ENCODE assay signal across 8 cellular contexts in the genomic region with DNA sequence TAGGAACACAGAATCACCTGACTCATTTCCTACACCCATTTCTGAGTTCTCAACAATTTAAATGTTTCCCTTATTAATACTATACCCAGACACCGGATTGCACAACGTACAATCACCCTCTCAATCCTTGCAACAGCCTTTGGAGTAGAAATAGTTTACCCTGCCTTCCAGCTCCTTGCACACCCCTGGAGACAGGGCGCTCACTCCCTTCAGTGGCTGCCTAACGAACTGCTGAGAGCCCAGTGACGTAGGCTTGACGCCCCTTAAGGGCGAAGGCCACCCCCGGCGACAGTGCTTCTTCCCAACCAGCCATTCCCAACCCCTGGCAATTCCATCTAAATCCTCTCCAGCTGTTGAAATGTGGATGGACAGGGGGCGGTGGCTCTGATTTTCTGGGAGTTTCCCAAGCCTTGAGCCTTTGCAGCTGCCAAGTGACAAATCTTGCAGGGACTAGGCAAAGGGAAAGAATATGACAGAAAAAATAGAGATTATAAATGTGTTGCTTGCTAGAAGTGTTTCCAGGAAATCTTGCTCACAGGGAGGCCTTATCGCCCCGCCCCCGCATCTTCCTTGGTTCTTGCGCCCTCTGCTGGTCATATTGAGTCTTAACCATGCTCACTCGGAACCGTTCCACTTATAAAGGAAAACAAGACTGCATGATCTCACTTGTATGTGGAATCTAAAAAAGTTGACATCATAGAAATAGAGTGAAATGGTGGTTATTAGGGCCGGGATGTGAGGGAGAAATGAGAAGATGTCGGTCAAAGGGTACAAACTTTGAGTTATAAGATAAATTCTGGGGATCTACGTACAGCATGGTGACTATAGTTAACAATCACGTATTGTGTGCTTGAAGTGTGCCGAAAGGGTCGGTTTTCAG. TPM values are rescaled to one million over a fixed set of nuclear protein-coding genes. Genes with fewer than 3 reads are reported as not detected.
DNase-seq lines count a peak whose midpoint lies in the region; ATAC-seq and TF ChIP-seq lines count a peak whose summit lies in the region.

No MANE protein-coding gene starts in this region.

- H3K4me1 Mint-ChIP-seq in CD4-positive, CD25-positive, alpha-beta regulatory T cell = peaks cover 0 to 31% (median 9%) of the 10 kb centered on the region in 4 donors
- peaks cover 10% of the 10 kb centered on the region; the same call in 1 of the 2 replicates for H3K4me1 Mint-ChIP-seq in HFFc6 (ENCODE audit: low read depth)
- peaks cover 26% of the 10 kb centered on the region for H3K4me1 Mint-ChIP-seq in activated CD4-positive, alpha-beta T cell treated with anti-CD3 and anti-CD28 coated beads for 36 hours

- H3K27me3 ChIP-seq in CD4-positive, CD25-positive, alpha-beta regulatory T cell (ENCODE audit: control insufficient read depth, insufficient read depth, low read length) = peaks cover 4% of the 10 kb centered on the region
- peaks cover 36 to 88% of the 10 kb centered on the region in 2 donors for H3K27me3 ChIP-seq in left lung

- peaks cover 35% of the 10 kb centered on the region for H3K4me1 ChIP-seq in CD4-positive, CD25-positive, alpha-beta regulatory T cell (ENCODE audit: control insufficient read depth, insufficient read depth, low read length, poor library complexity, severe bottlenecking)
- peaks cover 22 to 39% of the 10 kb centered on the region in 2 donors for H3K4me1 ChIP-seq in left lung

- no peak overlapping the region for H3K27ac ChIP-seq in CD4-positive, CD25-positive, alpha-beta regulatory T cell (ENCODE audit: insufficient read depth, low read length, poor library complexity, severe bottlenecking)
- H3K27ac ChIP-seq in left lung = no peak overlapping the region

- no peaks in the 10 kb centered on the region for H3K36me3 Mint-ChIP-seq in CD4-positive, CD25-positive, alpha-beta regulatory T cell
- H3K36me3 Mint-ChIP-seq in HFFc6 (ENCODE audit: low read depth) = no peaks in the 10 kb centered on the region; the same call in 1 of the 2 replicates
- H3K36me3 Mint-ChIP-seq in activated CD4-positive, alpha-beta T cell treated with anti-CD3 and anti-CD28 coated beads for 36 hours (ENCODE audit: low read depth) = no peaks in the 10 kb centered on the region

- no peaks in the 10 kb centered on the region for H3K36me3 ChIP-seq in CD4-positive, CD25-positive, alpha-beta regulatory T cell (ENCODE audit: control insufficient read depth, insufficient read depth, low read length)
- no peaks in the 10 kb centered on the region for H3K36me3 ChIP-seq in left lung

- no peak overlapping the region for H3K4me3 Mint-ChIP-seq in CD4-positive, CD25-positive, alpha-beta regulatory T cell
- H3K4me3 Mint-ChIP-seq in HFFc6 = no peak overlapping the region; the same call in 1 of the 2 replicates
- no peak overlapping the region for H3K4me3 Mint-ChIP-seq in activated CD4-positive, alpha-beta T cell treated with anti-CD3 and anti-CD28 coated beads for 36 hours

- H3K4me3 ChIP-seq in CD4-positive, CD25-positive, alpha-beta regulatory T cell (ENCODE audit: low read depth, low read length) = no peak overlapping the region
- no peak overlapping the region for H3K4me3 ChIP-seq in left lung

- POLR2A ChIA-PET in activated CD4-positive, alpha-beta T cell treated with anti-CD3 and anti-CD28 coated beads for 36 hours (lab: Charles Lee) = no interaction called here

- intact Hi-C loops in activated CD4-positive, alpha-beta T cell treated with anti-CD3 and anti-CD28 coated beads for 36 hours (cut with DNase I, micrococcal nuclease) = loop anchor here (1.0 kb wide), 4 partner anchors 136 to 802 kb away; no protein-coding TSS in a partner anchor
- intact Hi-C loops in left lung (cut with DNase I) = loop anchor here in 1 of 2 donors (5.0 kb wide), 1 partner anchor 280 kb away; no protein-coding TSS in a partner anchor

- H3K9me3 Mint-ChIP-seq in CD4-positive, CD25-positive, alpha-beta regulatory T cell = peaks cover 0 to 2% (median 0%) of the 10 kb centered on the region in 7 donors
- H3K9me3 Mint-ChIP-seq in HFFc6 = no peaks in the 10 kb centered on the region
- no peaks in the 10 kb centered on the region for H3K9me3 Mint-ChIP-seq in activated CD4-positive, alpha-beta T cell treated with anti-CD3 and anti-CD28 coated beads for 36 hours (ENCODE audit: low read depth)

- DNase-seq in CD4-positive, CD25-positive, alpha-beta regulatory T cell = peak; percentile 63 to 92 (median 78)
- DNase-seq in HFFc6 (peak; percentile 74), NCI-H510A (lab: John Stamatoyannopoulos, UW) (peak; percentile 82), cerebellum (ENCODE audit: low spot score) (peak; percentile 77), left lung (peak; percentile 80 to 86)
- DNase-seq in activated CD4-positive, alpha-beta T cell treated with anti-CD3 and anti-CD28 coated beads for 36 hours = peak; percentile 90
- peak; percentile 86 for DNase-seq in stimulated activated CD4-positive, alpha-beta T cell treated with anti-CD3 and anti-CD28 coated beads, Interleukin-4, amount 100 ng/mL, for 24 hours

- CTCF ChIA-PET in activated CD4-positive, alpha-beta T cell treated with anti-CD3 and anti-CD28 coated beads for 36 hours (lab: Charles Lee) = interaction anchor here (0.7 to 4.0 kb wide), 14 partner anchors 10 to 1797 kb away, joined by 3 to 24 read pairs (median 4); no protein-coding TSS in a partner anchor

- peaks cover 54% of the 10 kb centered on the region for H3K27me3 Mint-ChIP-seq in CD4-positive, CD25-positive, alpha-beta regulatory T cell
- peaks cover 34% of the 10 kb centered on the region for H3K27me3 Mint-ChIP-seq in HFFc6 (ENCODE audit: insufficient read depth)
- H3K27me3 Mint-ChIP-seq in activated CD4-positive, alpha-beta T cell treated with anti-CD3 and anti-CD28 coated beads for 36 hours = peaks cover 39% of the 10 kb centered on the region

- ATAC-seq in CD4-positive, CD25-positive, alpha-beta regulatory T cell (ENCODE audit: low read depth in 2 of 2) = peak; percentile 67 to 78
- ATAC-seq in activated CD4-positive, alpha-beta T cell treated with anti-CD3 and anti-CD28 coated beads for 36 hours = peak; percentile 76
- ATAC-seq in left lung (peak; percentile 93), HG03460 (IDR thresholded peaks at IDR 0.05; ENCODE audit: unreplicated experiment) (no peak)

- peak; percentile 96 for TF ChIP-seq CTCF in HFFc6 (IDR thresholded peaks at IDR 0.05)
- TF ChIP-seq CTCF in left lung (IDR thresholded peaks at IDR 0.05) = peak; percentile 74 to 87

- H3K9me3 ChIP-seq in CD4-positive, CD25-positive, alpha-beta regulatory T cell (ENCODE audit: control insufficient read depth in 2 of 2, low read length in 2 of 2) = no peaks in the 10 kb centered on the region
- no peaks in the 10 kb centered on the region for H3K9me3 ChIP-seq in left lung

- H3K27ac Mint-ChIP-seq in CD4-positive, CD25-positive, alpha-beta regulatory T cell = peak overlapping the region in 1 of 3 donors; percentile 50
- no peak overlapping the region for H3K27ac Mint-ChIP-seq in HFFc6
- H3K27ac Mint-ChIP-seq in activated CD4-positive, alpha-beta T cell treated with anti-CD3 and anti-CD28 coated beads for 36 hours = peak overlapping the region; percentile 65

RNA-seq across cellular contexts. Expression of a gene that starts 7.6 kb away (rescaled TPM):
- total RNA-seq in CD4-positive, CD25-positive, alpha-beta regulatory T cell = not detected
- not detected for polyA plus RNA-seq in CD4-positive, CD25-positive, alpha-beta regulatory T cell
- not detected for total RNA-seq in HFFc6 (2021; fragmentation: NEBNext Ultra II Directional; extraction: Animal tissue kit (Norgen Biotek cat#: 25700))
- 1 to 10 TPM; 1.8 to 1.9 TPM for total RNA-seq in activated CD4-positive, alpha-beta T cell treated with anti-CD3 and anti-CD28 coated beads for 36 hours
- not detected for total RNA-seq in cerebellum
- not detected for total RNA-seq in left lung
